22 cellular contexts compared by ENCODE assay signal in genomic region chr12:92438641-92439396, GRCh38.
DNase-seq lines count a peak whose midpoint lies in the region; ATAC-seq and TF ChIP-seq lines count a peak whose summit lies in the region.
"Had no signal": no experiment of that assay in that cellular context is flagged by ENCODE, and none has a peak within 500 bp of the region (broad histone marks: within the 10 kb centered on the region; RNA-seq: fewer than 3 reads in every experiment).

No MANE protein-coding gene starts in this region.

- H3K27me3 ChIP-seq in RWPE2 (ENCODE audit: insufficient read depth, poor library complexity, severe bottlenecking): no peaks in the 10 kb centered on the region
- H3K27me3 ChIP-seq in sigmoid colon: no peaks in the 10 kb centered on the region
- H3K27me3 ChIP-seq: cardiac muscle cell, upper lobe of left lung had no signal

- no peak for TF ChIP-seq POLR2A in sigmoid colon (IDR thresholded peaks at IDR 0.05)

- no peak for TF ChIP-seq EP300 in sigmoid colon (IDR thresholded peaks at IDR 0.05)

- H3K4me3 Mint-ChIP-seq in effector memory CD8-positive, alpha-beta T cell: no peak overlapping the region
- H3K4me3 Mint-ChIP-seq: endodermal cell, H9 had no signal

- no peak for ATAC-seq in RWPE2 (ENCODE audit: low read depth)
- ATAC-seq in effector memory CD8-positive, alpha-beta T cell (replicated peaks): no peak
- ATAC-seq: Panc1 had no signal

- 73 to 92% methylated on average over 4 of the region's 4 CpGs for WGBS in sigmoid colon, 2 donors

- TF ChIP-seq CTCF in RWPE2 (IDR thresholded peaks at IDR 0.05; ENCODE audit: poor library complexity, severe bottlenecking) (no peak), fibroblast of villous mesenchyme (IDR thresholded peaks at IDR 0.05; ENCODE audit: insufficient read depth, low read depth, low read length) (no peak), sigmoid colon (IDR thresholded peaks at IDR 0.05) (no peak)

- H3K36me3 Mint-ChIP-seq in effector memory CD8-positive, alpha-beta T cell (ENCODE audit: insufficient read depth): no peaks in the 10 kb centered on the region

- H3K27ac ChIP-seq in RWPE2 (ENCODE audit: poor library complexity, severe bottlenecking) (peak overlapping the region; percentile 18), sigmoid colon (peak overlapping the region in 2 of 4 donors; percentile 15 to 49)
- H3K27ac ChIP-seq: 22Rv1, cardiac muscle cell, upper lobe of left lung had no signal

- H3K36me3 ChIP-seq in RWPE2 (ENCODE audit: low read depth): no peaks in the 10 kb centered on the region
- no peaks in the 10 kb centered on the region for H3K36me3 ChIP-seq in sigmoid colon
- H3K36me3 ChIP-seq: cardiac muscle cell, upper lobe of left lung had no signal

- H3K4me1 Mint-ChIP-seq in effector memory CD8-positive, alpha-beta T cell (ENCODE audit: low read depth in 2 of 2): peaks cover 2 to 8% of the 10 kb centered on the region in 2 donors
- H3K4me1 Mint-ChIP-seq: endodermal cell had no signal

- intact Hi-C loops in sigmoid colon (cut with DNase I): no loop called here

- H3K9me3 Mint-ChIP-seq in effector memory CD8-positive, alpha-beta T cell: no peaks in the 10 kb centered on the region
- H3K9me3 Mint-ChIP-seq: endodermal cell had no signal

- no peak overlapping the region for H3K4me3 ChIP-seq in RWPE2 (ENCODE audit: severe bottlenecking)
- no peak overlapping the region for H3K4me3 ChIP-seq in fibroblast of villous mesenchyme (ENCODE audit: low read depth, low read length)
- no peak overlapping the region for H3K4me3 ChIP-seq in sigmoid colon
- H3K4me3 ChIP-seq: cardiac muscle cell, upper lobe of left lung had no signal

- H3K9me3 ChIP-seq in RWPE2 (ENCODE audit: severe bottlenecking) (no peaks in the 10 kb centered on the region), sigmoid colon (no peaks in the 10 kb centered on the region)
- H3K9me3 ChIP-seq: Caco-2, upper lobe of left lung had no signal

- H3K4me1 ChIP-seq in RWPE2 (ENCODE audit: insufficient read depth, poor library complexity, severe bottlenecking): peaks cover 5% of the 10 kb centered on the region
- peaks cover 0 to 13% (median 4%) of the 10 kb centered on the region in 4 donors for H3K4me1 ChIP-seq in sigmoid colon
- H3K4me1 ChIP-seq: Caco-2 had no signal

- H3K27ac Mint-ChIP-seq in effector memory CD8-positive, alpha-beta T cell: no peak overlapping the region
- H3K27ac Mint-ChIP-seq: endodermal cell, H9 had no signal

- no peaks in the 10 kb centered on the region for H3K27me3 Mint-ChIP-seq in effector memory CD8-positive, alpha-beta T cell

- DNase-seq in DMS 273 (lab: John Stamatoyannopoulos, UW; ENCODE audit: unreplicated experiment): peak; percentile 1
- DNase-seq in DMS 273 treated with DMSO at 0.1 percent for 48 hours (lab: John Stamatoyannopoulos, UW): no peak
- no peak for DNase-seq in RWPE2 (ENCODE audit: low spot score)
- DNase-seq in fibroblast of villous mesenchyme (ENCODE audit: low read depth): peak; percentile 23
- DNase-seq in stromal cell of bone marrow (ENCODE audit: low read depth): peak; percentile 61
- no peak for DNase-seq in effector memory CD8-positive, alpha-beta T cell
- no peak for DNase-seq in ureter (ENCODE audit: low spot score)
- no peak for DNase-seq in sigmoid colon
- DNase-seq: activated naive CD4-positive, alpha-beta T cell; Caco-2; endodermal cell; GF-D8; glutamatergic neuron; H9; NCI-H1694; NCI-H510A; stimulated activated CD4-positive, alpha-beta T cell treated with anti-CD3 and anti-CD28 coated beads, Interleukin-2, amount 100 ng/mL, for 24 hours; stimulated activated CD8-positive, alpha-beta memory T cell treated with anti-CD3 and anti-CD28 coated beads, Interleukin-4, amount 100 ng/mL, for 48 hours; upper lobe of left lung had no signal

Comparison
In these comparisons a context has a peak if more than half of its experiments do, and no peak if none do; other contexts are left out.
1. DNase-seq: peak in DMS 273 (single experiment), fibroblast of villous mesenchyme (single experiment) and stromal cell of bone marrow (single experiment); none in DMS 273 treated with DMSO at 0.1 percent for 48 hours (single experiment), RWPE2 (single experiment), effector memory CD8-positive, alpha-beta T cell (0 of 3), ureter (single experiment) and sigmoid colon (single experiment).